Comparison of ENCODE assay signal across 28 cellular contexts in genomic region chr11:125948278-125949051, GRCh38. TPM values are rescaled to one million over a fixed set of nuclear protein-coding genes. Genes with fewer than 3 reads are reported as not detected.
"Had no signal": no experiment of that assay in that cellular context is flagged by ENCODE, and none has a peak within 500 bp of the region (broad histone marks: within the 10 kb centered on the region; RNA-seq: fewer than 3 reads in every experiment).

No MANE protein-coding gene starts in this region.

- H3K4me2 ChIP-seq: hepatocyte had no signal

- H3K27ac ChIP-seq: foreskin keratinocyte, hepatocyte, left ventricle myocardium inferior, pancreas, psoas muscle, testis, upper lobe of left lung had no signal

- H3K27me3 ChIP-seq: foreskin keratinocyte, hepatocyte, pancreas, testis, upper lobe of left lung had no signal

- H3K36me3 Mint-ChIP-seq: activated naive CD4-positive, alpha-beta T cell treated with anti-CD3 and anti-CD28 coated beads, Interleukin-2, amount 10 ng/mL, durations not matched to agents 7 days and 5 days; immature natural killer cell; mesothelial cell of epicardium; naive thymus-derived CD8-positive, alpha-beta T cell; stimulated activated effector memory CD8-positive, alpha-beta T cell treated with anti-CD3 and anti-CD28 coated beads, Interleukin-12 subunit alpha, Interleukin-12 subunit beta, amount 100 ng/mL, for 72 hours had no signal

- H3K36me3 ChIP-seq: left ventricle myocardium inferior, pancreas, upper lobe of left lung had no signal

- H3K4me1 Mint-ChIP-seq: activated B cell treated with CpG ODN at 0.5 μM for 24 hours; activated naive CD4-positive, alpha-beta T cell treated with anti-CD3 and anti-CD28 coated beads, Interleukin-2, amount 10 ng/mL, durations not matched to agents 7 days and 5 days; immature natural killer cell; naive thymus-derived CD8-positive, alpha-beta T cell; stimulated activated effector memory CD8-positive, alpha-beta T cell treated with anti-CD3 and anti-CD28 coated beads, Interleukin-12 subunit alpha, Interleukin-12 subunit beta, amount 100 ng/mL, for 72 hours had no signal

- H3K27ac Mint-ChIP-seq: activated B cell treated with CpG ODN at 0.5 μM for 24 hours; activated naive CD4-positive, alpha-beta T cell treated with anti-CD3 and anti-CD28 coated beads, Interleukin-2, amount 10 ng/mL, durations not matched to agents 7 days and 5 days; activated T-cell treated with anti-CD3 and anti-CD28 coated beads, Interleukin-2, amount 50 U/mL, for 72 hours; immature natural killer cell; mesothelial cell of epicardium; naive thymus-derived CD8-positive, alpha-beta T cell; stimulated activated effector memory CD8-positive, alpha-beta T cell treated with anti-CD3 and anti-CD28 coated beads, Interleukin-12 subunit alpha, Interleukin-12 subunit beta, amount 100 ng/mL, for 72 hours had no signal

- H3K9me3 Mint-ChIP-seq: activated B cell treated with CpG ODN at 0.5 μM for 24 hours; activated naive CD4-positive, alpha-beta T cell treated with anti-CD3 and anti-CD28 coated beads, Interleukin-2, amount 10 ng/mL, durations not matched to agents 7 days and 5 days; activated T-cell treated with anti-CD3 and anti-CD28 coated beads, Interleukin-2, amount 50 U/mL, for 72 hours; immature natural killer cell; mesothelial cell of epicardium; naive thymus-derived CD8-positive, alpha-beta T cell; stimulated activated effector memory CD8-positive, alpha-beta T cell treated with anti-CD3 and anti-CD28 coated beads, Interleukin-12 subunit alpha, Interleukin-12 subunit beta, amount 100 ng/mL, for 72 hours had no signal

- H3K4me3 ChIP-seq: hepatocyte, left ventricle myocardium inferior, pancreas, psoas muscle, testis, upper lobe of left lung had no signal

- H3K4me3 Mint-ChIP-seq: activated B cell treated with CpG ODN at 0.5 μM for 24 hours; activated naive CD4-positive, alpha-beta T cell treated with anti-CD3 and anti-CD28 coated beads, Interleukin-2, amount 10 ng/mL, durations not matched to agents 7 days and 5 days; activated T-cell treated with anti-CD3 and anti-CD28 coated beads, Interleukin-2, amount 50 U/mL, for 72 hours; immature natural killer cell; mesothelial cell of epicardium; naive thymus-derived CD8-positive, alpha-beta T cell; stimulated activated effector memory CD8-positive, alpha-beta T cell treated with anti-CD3 and anti-CD28 coated beads, Interleukin-12 subunit alpha, Interleukin-12 subunit beta, amount 100 ng/mL, for 72 hours had no signal

- H3K9me3 ChIP-seq: left ventricle myocardium inferior, pancreas, psoas muscle, testis, upper lobe of left lung had no signal

- H3K4me1 ChIP-seq: psoas muscle had no signal

- DNase-seq: activated B cell treated with CpG ODN at 0.5 μM for 24 hours; activated CD4-positive, alpha-beta T cell treated with anti-CD3 and anti-CD28 coated beads for 4 hours; activated CD4-positive, alpha-beta T cell treated with anti-CD3 and anti-CD28 coated beads, Interleukin-2, amount 50 U/mL, for 48 hours; activated effector memory CD4-positive, alpha-beta T cell treated with Interleukin-2 at 50 U/mL for 16 hours; activated naive CD4-positive, alpha-beta T cell treated with anti-CD3 and anti-CD28 coated beads, Interleukin-2, amount 10 ng/mL, durations not matched to agents 7 days and 5 days; activated T-cell treated with anti-CD3 and anti-CD28 coated beads, Interleukin-2, amount 50 U/mL, for 72 hours; foreskin keratinocyte; immature natural killer cell; left ventricle myocardium inferior; naive thymus-derived CD8-positive, alpha-beta T cell; psoas muscle; right cardiac atrium; small intestine; stimulated activated CD4-positive, alpha-beta T cell treated with anti-CD3 and anti-CD28 coated beads, Interleukin-2, amount 100 ng/mL, for 24 hours; T-helper 9 cell; testis had no signal

RNA-seq across cellular contexts. Expression of gene VSIG10L2, which starts 2.6 kb away (rescaled TPM):
- total RNA-seq: activated B cell treated with CpG ODN at 0.5 μM for 24 hours; activated CD8-positive, alpha-beta memory T cell treated with anti-CD3 and anti-CD28 coated beads for 36 hours; activated T-cell treated with anti-CD3 and anti-CD28 coated beads, Interleukin-2, amount 50 U/mL, for 72 hours; cerebellum; epithelial cell of proximal tubule; fibroblast of lung; foreskin keratinocyte; hepatocyte; kidney epithelial cell; lung microvascular endothelial cell; mesothelial cell of epicardium; naive thymus-derived CD8-positive, alpha-beta T cell; psoas muscle; T-helper 1 cell treated with Interleukin-12 subunit alpha and Interleukin-12 subunit beta and Interleukin-4 antibody, amounts not matched to agents 30 ng/mL and 1 ng/mL, for 36 hours; testis had no signal

RNA-seq across cellular contexts. Expression of gene DDX25, which starts 44.2 kb away (rescaled TPM):
- total RNA-seq: activated B cell treated with CpG ODN at 0.5 μM for 24 hours; epithelial cell of proximal tubule; fibroblast of lung; foreskin keratinocyte; psoas muscle; right cardiac atrium; T-helper 1 cell treated with Interleukin-12 subunit alpha and Interleukin-12 subunit beta and Interleukin-4 antibody, amounts not matched to agents 30 ng/mL and 1 ng/mL, for 36 hours had no signal
